9 cellular contexts compared by ENCODE assay signal in genomic region chr19:45952691-45953505, GRCh38. TPM values are rescaled to one million over a fixed set of nuclear protein-coding genes. Genes with fewer than 3 reads are reported as not detected.
DNase-seq lines count a peak whose midpoint lies in the region; ATAC-seq and TF ChIP-seq lines count a peak whose summit lies in the region.
"Had no signal": no experiment of that assay in that cellular context is flagged by ENCODE, and none has a peak within 500 bp of the region (broad histone marks: within the 10 kb centered on the region; RNA-seq: fewer than 3 reads in every experiment).

No MANE protein-coding gene starts in this region.

- no peaks in the 10 kb centered on the region for H3K9me3 Mint-ChIP-seq in central memory CD8-positive, alpha-beta T cell

- peaks cover 61% of the 10 kb centered on the region for H3K27me3 Mint-ChIP-seq in central memory CD8-positive, alpha-beta T cell

- H3K4me1 Mint-ChIP-seq in central memory CD8-positive, alpha-beta T cell: peaks cover 11% of the 10 kb centered on the region

- H3K27ac ChIP-seq in AG04450 (ENCODE audit: low read depth, low read length) (no peak overlapping the region), HEK293 (ENCODE audit: extremely low read depth, low read depth, low read length) (no peak overlapping the region), right lobe of liver (no peak overlapping the region), stomach (no peak overlapping the region)

- no peak overlapping the region for H3K27ac Mint-ChIP-seq in central memory CD8-positive, alpha-beta T cell (ENCODE audit: low read depth)

- intact Hi-C loops in right lobe of liver (cut with DNase I) (no loop called here), stomach (cut with DNase I; ENCODE audit: low total_unique reads) (no loop called here)

- ATAC-seq in central memory CD8-positive, alpha-beta T cell (replicated peaks; ENCODE audit: extremely low read depth, poor library complexity, severe bottlenecking): no peak
- ATAC-seq in right lobe of liver: peak; percentile 33 to 67 (median 51)
- no peak for ATAC-seq in HG03442 (IDR thresholded peaks at IDR 0.05; ENCODE audit: unreplicated experiment)
- no peak for ATAC-seq in GM21576 (IDR thresholded peaks at IDR 0.05; ENCODE audit: unreplicated experiment)

- peaks cover 6% of the 10 kb centered on the region; the same call in 1 of the 2 replicates for H3K4me1 ChIP-seq in HEK293 (ENCODE audit: control insufficient read depth, insufficient read depth, low read length)
- no peaks in the 10 kb centered on the region for H3K4me1 ChIP-seq in right lobe of liver
- peaks cover 0 to 13% (median 7%) of the 10 kb centered on the region in 4 donors for H3K4me1 ChIP-seq in stomach

- TF ChIP-seq CTCF in AG04450 (IDR thresholded peaks at IDR 0.05; ENCODE audit: low read depth, low read length) (no peak), HEK293 (tag by site-specific recombination; IDR thresholded peaks at IDR 0.05) (no peak), right lobe of liver (IDR thresholded peaks at IDR 0.05) (no peak), stomach (IDR thresholded peaks at IDR 0.05) (no peak)

- peaks cover 0 to 3% of the 10 kb centered on the region in 2 experiments; a peak in 1 of 3 replicates for H3K36me3 ChIP-seq in HEK293 (ENCODE audit: control insufficient read depth in 2 of 2, insufficient read depth in 1 of 2, low read length in 2 of 2)
- no peaks in the 10 kb centered on the region for H3K36me3 ChIP-seq in right lobe of liver
- no peaks in the 10 kb centered on the region for H3K36me3 ChIP-seq in stomach

- CTCF ChIA-PET in AG04450 (lab: Charles Lee): no interaction called here
- CTCF ChIA-PET in HEK293 (lab: Yijun Ruan, JAX): interaction anchor here (0.7 to 1.3 kb wide), 4 partner anchors 8 to 136 kb away, joined by 3 to 4 read pairs (median 4); no protein-coding TSS in a partner anchor

- peaks cover 2% of the 10 kb centered on the region for H3K36me3 Mint-ChIP-seq in central memory CD8-positive, alpha-beta T cell (ENCODE audit: insufficient read depth)

- H3K4me3 ChIP-seq in AG04450 (ENCODE audit: low read depth, low read length): peak overlapping the region; percentile 18; the same call in 1 of the 2 replicates
- H3K4me3 ChIP-seq in HEK293 (ENCODE audit: low read depth, low read length): peak overlapping the region; percentile 49
- H3K4me3 ChIP-seq in right lobe of liver: no peak overlapping the region
- H3K4me3 ChIP-seq in stomach: peak overlapping the region in 2 of 4 donors; percentile 23 to 25

- H3K27me3 ChIP-seq in AG04450 (ENCODE audit: control insufficient read depth, insufficient read depth, low read length): peaks cover 3% of the 10 kb centered on the region
- no peaks in the 10 kb centered on the region for H3K27me3 ChIP-seq in right lobe of liver
- H3K27me3 ChIP-seq in stomach: peaks cover 0 to 88% (median 28%) of the 10 kb centered on the region in 3 donors

- no peak for TF ChIP-seq EP300 in stomach (IDR thresholded peaks at IDR 0.05)

- H3K4me3 Mint-ChIP-seq in central memory CD8-positive, alpha-beta T cell: peak overlapping the region; percentile 65

- H3K9me3 ChIP-seq in AG04450 (ENCODE audit: control insufficient read depth, insufficient read depth, low read length) (peaks cover 6% of the 10 kb centered on the region; the same call in 1 of the 2 replicates), HEK293 (ENCODE audit: control insufficient read depth, insufficient read depth, low read depth, low read length) (no peaks in the 10 kb centered on the region), right lobe of liver (no peaks in the 10 kb centered on the region), stomach (peaks cover 0 to 5% (median 0%) of the 10 kb centered on the region in 4 donors)

- POLR2A ChIA-PET in AG04450 (lab: Yijun Ruan, JAX): interaction anchor here (0.5 kb wide), 1 partner anchor 11 kb away, joined by 3 read pairs; no protein-coding TSS in a partner anchor
- POLR2A ChIA-PET in HEK293 (lab: Yijun Ruan, JAX): interaction anchor here (0.9 to 1.6 kb wide), 5 partner anchors 9 to 50 kb away, joined by 3 to 9 read pairs (median 3); partner anchors contain the start of genes CCDC61, MYPOP and NOVA2

- 0% methylated on average over 4 of the region's 43 CpGs for WGBS in right lobe of liver (ENCODE audit: insufficient coverage, low coverage, low lambda C conversion rate, missing lambda C conversion rate)
- WGBS in stomach, 5 donors: 7 to 25% (median 7%) methylated on average over 32 to 43 of the region's 43 CpGs

- DNase-seq in AG04450 (ENCODE audit: low read depth, low spot score) (peak; percentile 18), T follicular helper cell (ENCODE audit: low read depth) (peak; percentile 13), right lobe of liver (peak in 1 of 3 donors; percentile 30), stomach (peak; percentile 35)
- DNase-seq in central memory CD8-positive, alpha-beta T cell (ENCODE audit: low spot score in 2 of 2): no peak

- no peak for TF ChIP-seq POLR2A in right lobe of liver (IDR thresholded peaks at IDR 0.05)
- TF ChIP-seq POLR2A in stomach (IDR thresholded peaks at IDR 0.05): no peak

TF ChIP-seq in HEK293, 187 proteins besides CTCF, POLR2A, EP300 and RAD21 (continues in another document):
- TF ChIP-seq KLF7 (tag by site-specific recombination; IDR thresholded peaks at IDR 0.05; ENCODE audit: borderline replicate concordance) (no peak), OSR2 (tag by site-specific recombination; IDR thresholded peaks at IDR 0.05) (no peak), ZNF629 (tag by site-specific recombination; IDR thresholded peaks at IDR 0.05) (peak; percentile 78), YY2 (tag by site-specific recombination; IDR thresholded peaks at IDR 0.05) (peak; percentile 72; the same call in 1 of the 2 replicates), ZNF501 (tag by site-specific recombination; IDR thresholded peaks at IDR 0.05) (peak; percentile 84), ZNF174 (tag by site-specific recombination; IDR thresholded peaks at IDR 0.05) (no peak), ZNF670 (tag by site-specific recombination; IDR thresholded peaks at IDR 0.05; ENCODE audit: low read depth) (no peak), ZNF398 (tag by site-specific recombination; IDR thresholded peaks at IDR 0.05) (peak; percentile 84), ZFHX2 (tag by site-specific recombination; conservative IDR thresholded peaks at IDR 0.05) (peak; percentile 60), PATZ1 (tag by site-specific recombination; IDR thresholded peaks at IDR 0.05) (peak; percentile 67; the same call in 1 of the 2 replicates), ZNF169 (tag by site-specific recombination; IDR thresholded peaks at IDR 0.05) (no peak)

RNA-seq across cellular contexts. Expression of gene NOVA2, which starts 20.8 kb away (rescaled TPM):
- polyA plus RNA-seq in AG04450 (2011; rRNA removed) (0.02 TPM in 1 of 2 replicates, not detected in the other), stomach (10 to 100 TPM in 1 of 3 donors, 1 to 10 TPM in 1, under 1 TPM in 1; 0.38 to 10.7 (median 1.4) TPM)
- polyA minus RNA-seq in AG04450 (2011; rRNA and poly(A)+ RNA removed): 0.04 and 0.23 TPM in 2 replicates
- total RNA-seq in right lobe of liver (1 to 10 TPM in 2 of 6 experiments, under 1 TPM in 4; 0.66 to 2.5 (median 0.85) TPM), stomach (1 to 10 TPM in 2 of 5 donors, under 1 TPM in 1, not detected in 2; 0.45 to 1.8 (median 1.2) TPM)

RNA-seq across cellular contexts. Expression of gene NANOS2, which starts 38.3 kb away (rescaled TPM):
- polyA plus RNA-seq in AG04450 (2011; rRNA removed): not detected in 2 replicates
- not detected in 2 replicates for polyA minus RNA-seq in AG04450 (2011; rRNA and poly(A)+ RNA removed)
- total RNA-seq in right lobe of liver: not detected
- total RNA-seq in stomach: not detected
- polyA plus RNA-seq in stomach: not detected
- total RNA-seq: lung microvascular endothelial cell had no signal

RNA-seq across cellular contexts. Expression of gene CCDC61, which starts 42.4 kb away (rescaled TPM):
- polyA plus RNA-seq in AG04450 (2011; rRNA removed) (4.2 and 6.8 TPM in 2 replicates), stomach (10 to 100 TPM; 10.7 to 17.9 (median 12.0) TPM)
- 5.3 and 6.0 TPM in 2 replicates for polyA minus RNA-seq in AG04450 (2011; rRNA and poly(A)+ RNA removed)
- total RNA-seq in right lobe of liver (1 to 10 TPM; 5.8 to 9.7 (median 8.1) TPM), stomach (10 to 100 TPM in 3 of 5 donors, 1 to 10 TPM in 2; 2.4 to 38.8 (median 14.5) TPM)

RNA-seq across cellular contexts. Expression of gene MYPOP, which starts 50.5 kb away (rescaled TPM):
- 1.4 and 1.6 TPM in 2 replicates for polyA plus RNA-seq in AG04450 (2011; rRNA removed)
- 0.70 and 1.4 TPM in 2 replicates for polyA minus RNA-seq in AG04450 (2011; rRNA and poly(A)+ RNA removed)
- total RNA-seq in right lobe of liver: 1 to 10 TPM; 2.5 to 5.2 (median 3.9) TPM
- 10 to 100 TPM in 1 of 5 donors, 1 to 10 TPM in 1, under 1 TPM in 3; 0.58 to 12.2 (median 0.73) TPM for total RNA-seq in stomach
- polyA plus RNA-seq in stomach: 1 to 10 TPM; 4.2 to 5.0 (median 5.0) TPM

Comparison
In these comparisons a context has a peak if more than half of its experiments do, and no peak if none do; other contexts are left out.
1. DNase-seq: peak in AG04450 (single experiment), T follicular helper cell (single experiment) and stomach (single experiment); none in central memory CD8-positive, alpha-beta T cell (0 of 2).
2. H3K4me3 ChIP-seq: peak in AG04450 (single experiment) and HEK293 (single experiment); none in right lobe of liver (0 of 3).
3. ATAC-seq: peak in right lobe of liver (4 of 4); none in central memory CD8-positive, alpha-beta T cell (single experiment), HG03442 (single experiment) and GM21576 (single experiment).